In genomic region chr7:49228447-49228846, GRCh38 we compare ENCODE assay signal across 21 cellular contexts.
"Had no signal": no experiment of that assay in that cellular context is flagged by ENCODE, and none has a peak within 500 bp of the region (broad histone marks: within the 10 kb centered on the region; RNA-seq: fewer than 3 reads in every experiment).

No MANE protein-coding gene starts in this region.

- H3K27me3 ChIP-seq: heart left ventricle, right lobe of liver, tibial nerve had no signal

- H3K4me1 Mint-ChIP-seq: activated CD4-positive, alpha-beta T cell treated with anti-CD3 and anti-CD28 coated beads for 36 hours; activated CD8-positive, alpha-beta memory T cell treated with anti-CD3 and anti-CD28 coated beads, Interleukin-2, amount 10 ng/mL, durations not matched to agents 7 days and 5 days; central memory CD8-positive, alpha-beta T cell; naive thymus-derived CD4-positive, alpha-beta T cell; neural crest cell had no signal

- H3K36me3 Mint-ChIP-seq: activated CD8-positive, alpha-beta memory T cell treated with anti-CD3 and anti-CD28 coated beads, Interleukin-2, amount 10 ng/mL, durations not matched to agents 7 days and 5 days; activated naive CD8-positive, alpha-beta T cell; naive thymus-derived CD4-positive, alpha-beta T cell had no signal

- H3K27ac ChIP-seq: heart left ventricle, right lobe of liver, tibial nerve had no signal

- H3K4me1 ChIP-seq: heart left ventricle, right lobe of liver, tibial nerve had no signal

- ATAC-seq: activated CD4-positive, alpha-beta T cell treated with anti-CD3 and anti-CD28 coated beads for 36 hours; activated CD8-positive, alpha-beta memory T cell treated with anti-CD3 and anti-CD28 coated beads, Interleukin-2, amount 10 ng/mL, durations not matched to agents 7 days and 5 days; activated CD8-positive, alpha-beta T cell treated with anti-CD3 and anti-CD28 coated beads, Interleukin-2, amount 10 ng/mL, durations not matched to agents 7 days and 5 days; activated T-cell treated with anti-CD3 and anti-CD28 coated beads, Interleukin-2, amount 50 U/mL, for 72 hours; heart left ventricle; left colon; naive thymus-derived CD4-positive, alpha-beta T cell; right lobe of liver had no signal

- H3K4me3 Mint-ChIP-seq: activated CD4-positive, alpha-beta T cell treated with anti-CD3 and anti-CD28 coated beads for 36 hours; activated CD8-positive, alpha-beta memory T cell treated with anti-CD3 and anti-CD28 coated beads, Interleukin-2, amount 10 ng/mL, durations not matched to agents 7 days and 5 days; activated CD8-positive, alpha-beta T cell treated with anti-CD3 and anti-CD28 coated beads, Interleukin-2, amount 10 ng/mL, durations not matched to agents 7 days and 5 days; activated naive CD8-positive, alpha-beta T cell; activated T-cell treated with anti-CD3 and anti-CD28 coated beads, Interleukin-2, amount 50 U/mL, for 72 hours; central memory CD8-positive, alpha-beta T cell; dendritic cell treated with granulocyte-macrophage colony-stimulating factor and Interleukin-4, amounts not matched to agents 40 ng/mL and 50 ng/mL, for 4 days; naive thymus-derived CD4-positive, alpha-beta T cell; neural crest cell had no signal

- H3K27me3 Mint-ChIP-seq: activated CD4-positive, alpha-beta T cell treated with anti-CD3 and anti-CD28 coated beads for 36 hours; activated CD8-positive, alpha-beta memory T cell treated with anti-CD3 and anti-CD28 coated beads, Interleukin-2, amount 10 ng/mL, durations not matched to agents 7 days and 5 days; activated naive CD8-positive, alpha-beta T cell; central memory CD8-positive, alpha-beta T cell; dendritic cell treated with granulocyte-macrophage colony-stimulating factor and Interleukin-4, amounts not matched to agents 40 ng/mL and 50 ng/mL, for 4 days; naive thymus-derived CD4-positive, alpha-beta T cell had no signal

- H3K9me3 Mint-ChIP-seq: dendritic cell treated with granulocyte-macrophage colony-stimulating factor and Interleukin-4, amounts not matched to agents 40 ng/mL and 50 ng/mL, for 4 days had no signal

- H3K9me3 ChIP-seq: heart left ventricle, right lobe of liver had no signal

- H3K27ac Mint-ChIP-seq: activated CD4-positive, alpha-beta T cell treated with anti-CD3 and anti-CD28 coated beads for 36 hours; activated CD8-positive, alpha-beta memory T cell treated with anti-CD3 and anti-CD28 coated beads, Interleukin-2, amount 10 ng/mL, durations not matched to agents 7 days and 5 days; activated CD8-positive, alpha-beta T cell treated with anti-CD3 and anti-CD28 coated beads, Interleukin-2, amount 10 ng/mL, durations not matched to agents 7 days and 5 days; activated naive CD8-positive, alpha-beta T cell; activated T-cell treated with anti-CD3 and anti-CD28 coated beads, Interleukin-2, amount 50 U/mL, for 72 hours; dendritic cell treated with granulocyte-macrophage colony-stimulating factor and Interleukin-4, amounts not matched to agents 40 ng/mL and 50 ng/mL, for 4 days; naive thymus-derived CD4-positive, alpha-beta T cell had no signal

- H3K36me3 ChIP-seq: heart left ventricle, right lobe of liver, tibial nerve had no signal

- DNase-seq: activated CD4-positive, alpha-beta T cell treated with anti-CD3 and anti-CD28 coated beads for 36 hours; activated CD4-positive, CD25-positive, alpha-beta regulatory T cell; activated CD8-positive, alpha-beta memory T cell treated with anti-CD3 and anti-CD28 coated beads, Interleukin-2, amount 10 ng/mL, durations not matched to agents 7 days and 5 days; activated CD8-positive, alpha-beta T cell treated with anti-CD3 and anti-CD28 coated beads, Interleukin-2, amount 10 ng/mL, durations not matched to agents 7 days and 5 days; activated naive CD4-positive, alpha-beta T cell treated with Interleukin-2 at 50 U/mL for 16 hours; activated T-cell treated with anti-CD3 and anti-CD28 coated beads for 4 hours; activated T-cell treated with anti-CD3 and anti-CD28 coated beads, Interleukin-2, amount 50 U/mL, for 72 hours; anterior cingulate cortex; erythroblast; heart left ventricle; left colon; midbrain; naive thymus-derived CD4-positive, alpha-beta T cell; right lobe of liver; stimulated activated CD4-positive, alpha-beta T cell treated with anti-CD3 and anti-CD28 coated beads, Interleukin-2, amount 100 ng/mL, for 48 hours; stimulated activated naive CD4-positive, alpha-beta T cell treated with Interleukin-2 at 50 U/mL for 16 hours had no signal

- H3K4me3 ChIP-seq: heart left ventricle, right lobe of liver, tibial nerve had no signal
